In genomic region chr14:34252227-34252626, GRCh38 we compare ENCODE assay signal across 19 cellular contexts.
DNase-seq lines count a peak whose midpoint lies in the region; ATAC-seq and TF ChIP-seq lines count a peak whose summit lies in the region.
"Had no signal": no experiment of that assay in that cellular context is flagged by ENCODE, and none has a peak within 500 bp of the region (broad histone marks: within the 10 kb centered on the region; RNA-seq: fewer than 3 reads in every experiment).

No MANE protein-coding gene starts in this region.

- H3K27me3 ChIP-seq in BLaER1 (no peaks in the 10 kb centered on the region), RWPE2 (ENCODE audit: insufficient read depth, poor library complexity, severe bottlenecking) (no peaks in the 10 kb centered on the region), foreskin keratinocyte (no peaks in the 10 kb centered on the region)
- H3K27me3 ChIP-seq: stomach had no signal

- H3K27ac ChIP-seq in BLaER1 (no peak overlapping the region; the same call in 1 of the 2 replicates), RWPE2 (ENCODE audit: poor library complexity, severe bottlenecking) (no peak overlapping the region), foreskin keratinocyte (no peak overlapping the region)
- H3K27ac ChIP-seq: A549, stomach had no signal

- H3K4me3 ChIP-seq in BLaER1, result no peak overlapping the region
- no peak overlapping the region for H3K4me3 ChIP-seq in RWPE2 (ENCODE audit: severe bottlenecking)
- H3K4me3 ChIP-seq: A549, stomach had no signal

- H3K4me2 ChIP-seq in BLaER1, result peak overlapping the region; percentile 48
- H3K4me2 ChIP-seq: A549 had no signal

- no peaks in the 10 kb centered on the region for H4K20me1 ChIP-seq in BLaER1

- H3K9me3 ChIP-seq in BLaER1 (no peaks in the 10 kb centered on the region), RWPE2 (ENCODE audit: severe bottlenecking) (no peaks in the 10 kb centered on the region)
- H3K9me3 ChIP-seq: A549, stomach had no signal

- H3K36me3 ChIP-seq in BLaER1, result no peaks in the 10 kb centered on the region
- no peaks in the 10 kb centered on the region for H3K36me3 ChIP-seq in RWPE2 (ENCODE audit: low read depth)
- H3K36me3 ChIP-seq: stomach had no signal

- H3K4me1 ChIP-seq in BLaER1, result peaks cover 12% of the 10 kb centered on the region
- H3K4me1 ChIP-seq in RWPE2 (ENCODE audit: insufficient read depth, poor library complexity, severe bottlenecking), result no peaks in the 10 kb centered on the region
- H3K4me1 ChIP-seq in foreskin keratinocyte, result peaks cover 5% of the 10 kb centered on the region
- H3K4me1 ChIP-seq: A549, stomach had no signal

- peak; percentile 51; the same call in 1 of the 3 replicates for ATAC-seq in RWPE2 (ENCODE audit: low read depth)
- peak; percentile 59 for ATAC-seq in foreskin keratinocyte
- peak; percentile 28 for ATAC-seq in omental fat pad (ENCODE audit: low FRiP score)
- ATAC-seq in HG03045 (IDR thresholded peaks at IDR 0.05; ENCODE audit: unreplicated experiment), result no peak
- ATAC-seq in GM21576 (IDR thresholded peaks at IDR 0.05; ENCODE audit: unreplicated experiment), result no peak

- DNase-seq in RWPE2 (ENCODE audit: low spot score) (no peak), foreskin keratinocyte (peak in 1 of 2 donors; percentile 77), omental fat pad (ENCODE audit: low spot score) (no peak), T-helper 1 cell (no peak)
- DNase-seq in stimulated activated CD8-positive, alpha-beta memory T cell treated with anti-CD3 and anti-CD28 coated beads, Interleukin-4, amount 100 ng/mL, for 48 hours, result no peak
- DNase-seq: activated naive CD4-positive, alpha-beta T cell treated with Interleukin-2 at 50 U/mL for 16 hours; activated T-cell treated with anti-CD3 and anti-CD28 coated beads, Interleukin-2, amount 50 U/mL, for 48 hours; COR-L47; NCI-H1092; NCI-H1930; NCI-H2227 treated with DMSO at 0.1 percent for 48 hours; NCI-H82; SIG-M5; stimulated activated CD4-positive, alpha-beta T cell treated with anti-CD3 and anti-CD28 coated beads, Interleukin-4, amount 100 ng/mL, for 4 hours; stomach had no signal

- H3K9ac ChIP-seq in BLaER1, result no peak overlapping the region

- no peak for TF ChIP-seq CTCF in RWPE2 (IDR thresholded peaks at IDR 0.05; ENCODE audit: poor library complexity, severe bottlenecking)
- no peak for TF ChIP-seq CTCF in foreskin keratinocyte (conservative IDR thresholded peaks at IDR 0.05)
- TF ChIP-seq CTCF in omental fat pad (IDR thresholded peaks at IDR 0.05), result no peak

Comparison
In these comparisons a context has a peak if more than half of its experiments do, and no peak if none do; other contexts are left out.
1. ATAC-seq: peak in RWPE2 (single experiment), foreskin keratinocyte (single experiment) and omental fat pad (single experiment); none in HG03045 (single experiment) and GM21576 (single experiment).